Comparison of ENCODE assay signal across 6 cellular contexts in genomic region chr4:20078644-20079043, GRCh38.
"Had no signal": no experiment of that assay in that cellular context is flagged by ENCODE, and none has a peak within 500 bp of the region (broad histone marks: within the 10 kb centered on the region; RNA-seq: fewer than 3 reads in every experiment).

No MANE protein-coding gene starts in this region.

- H3K4me3 Mint-ChIP-seq: H9 had no signal

- H3K27ac Mint-ChIP-seq: H9 had no signal

- H3K4me3 ChIP-seq: K562 had no signal

- H3K4me1 Mint-ChIP-seq: H9 had no signal

- H3K9me3 Mint-ChIP-seq: H9 had no signal

- DNase-seq: GOT3, H9, HCEC 1CT, IMR-90, KG1 had no signal

- ATAC-seq: K562 had no signal
